ENCODE assay signal across 24 cellular contexts in the genomic region with DNA sequence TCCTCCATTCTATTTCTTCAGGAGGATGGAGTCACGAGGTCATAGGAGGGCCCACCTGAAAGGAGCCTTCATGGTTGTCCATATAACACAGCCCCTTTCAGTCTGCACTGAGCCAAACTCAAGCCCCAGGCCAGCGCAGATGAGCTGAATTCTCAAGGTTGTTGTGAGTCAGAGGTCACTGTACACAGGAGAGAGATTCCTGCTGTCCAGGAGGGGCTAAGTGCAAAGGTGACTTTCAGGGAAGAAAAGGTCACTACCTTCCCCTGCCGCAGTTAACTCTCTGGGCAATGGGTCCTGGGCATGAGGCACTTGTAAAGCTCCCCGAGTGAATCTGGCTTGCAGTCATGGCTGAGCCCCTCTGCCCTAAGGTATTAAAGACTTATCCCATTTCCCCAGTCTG.
"Had no signal": no experiment of that assay in that cellular context is flagged by ENCODE, and none has a peak within 500 bp of the region (broad histone marks: within the 10 kb centered on the region; RNA-seq: fewer than 3 reads in every experiment).

No MANE protein-coding gene starts in this region.

- H3K4me1 ChIP-seq: SJSA1 had no signal

- DNase-seq: IMR-90, Karpas-422, KG1, MG63, NCI-H1092, NCI-H1105 treated with DMSO at 0.1 percent for 48 hours, NCI-H1417 treated with DMSO at 0.1 percent for 48 hours, NCI-H146, NCI-H1694 treated with DMSO at 0.1 percent for 48 hours, NCI-H1930, NCI-H2081, NCI-H2107, NCI-H226, NCI-H446, NCI-H510A, NCI-H524 treated with DMSO at 0.1 percent for 48 hours, NCI-H69, NCI-H774, Right ventricle myocardium superior, RPMI8226, SIG-M5 had no signal

- H3K27ac ChIP-seq: SJSA1, SK-N-MC had no signal

- H3K9me3 ChIP-seq: MG63, SJSA1 had no signal

- H3K27me3 ChIP-seq: MG63, SJSA1 had no signal

- H3K36me3 ChIP-seq: MG63 had no signal

- H3K4me3 ChIP-seq: MG63, SJSA1, SK-N-MC had no signal

- FAIRE-seq: RCC 7860 had no signal
